Comparison of ENCODE assay signal across 21 cellular contexts in genomic region chr2:127047716-127048617, GRCh38. TPM values are rescaled to one million over a fixed set of nuclear protein-coding genes. Genes with fewer than 3 reads are reported as not detected.
DNase-seq lines count a peak whose midpoint lies in the region; ATAC-seq and TF ChIP-seq lines count a peak whose summit lies in the region.
"Had no signal": no experiment of that assay in that cellular context is flagged by ENCODE, and none has a peak within 500 bp of the region (broad histone marks: within the 10 kb centered on the region; RNA-seq: fewer than 3 reads in every experiment).

No MANE protein-coding gene starts in this region.

- H3K4me2 ChIP-seq in osteoblast (ENCODE audit: insufficient read depth, low read length): no peak overlapping the region

- H3K27ac ChIP-seq in right cardiac atrium (ENCODE audit: low read length) (no peak overlapping the region), osteoblast (ENCODE audit: low read depth, low read length) (no peak overlapping the region)
- H3K27ac ChIP-seq: epithelial cell of prostate, heart left ventricle, pancreas, tibial nerve had no signal

- H3K4me3 Mint-ChIP-seq in endothelial cell (ENCODE audit: unreplicated experiment): peak overlapping the region; percentile 57
- H3K4me3 Mint-ChIP-seq: activated naive CD8-positive, alpha-beta T cell treated with anti-CD3 and anti-CD28 coated beads, Interleukin-2, amount 10 ng/mL, durations not matched to agents 7 days and 5 days; central memory CD8-positive, alpha-beta T cell; naive thymus-derived CD4-positive, alpha-beta T cell; stimulated activated naive CD8-positive, alpha-beta T cell treated with anti-CD3 and anti-CD28 coated beads, Interleukin-15, Interleukin-2, amounts not matched to agents 100 ng/mL and 50 ng/mL, for 24 hours; WTC11 had no signal

- no peaks in the 10 kb centered on the region for H3K36me3 ChIP-seq in osteoblast (ENCODE audit: insufficient read depth, low read length)
- H3K36me3 ChIP-seq: pancreas had no signal

- H3K4me3 ChIP-seq in right cardiac atrium (ENCODE audit: low read length) (no peak overlapping the region), osteoblast (ENCODE audit: insufficient read depth, low read length) (no peak overlapping the region)
- H3K4me3 ChIP-seq: heart left ventricle, pancreas, tibial nerve had no signal

- H3K79me2 ChIP-seq in osteoblast (ENCODE audit: insufficient read depth, low read length): no peaks in the 10 kb centered on the region

- H3K27me3 ChIP-seq in right cardiac atrium (ENCODE audit: control insufficient read depth, insufficient read depth): no peaks in the 10 kb centered on the region
- no peaks in the 10 kb centered on the region for H3K27me3 ChIP-seq in osteoblast (ENCODE audit: insufficient read depth, low read length)
- H3K27me3 ChIP-seq: heart left ventricle, pancreas, tibial nerve had no signal

- H3K9me3 Mint-ChIP-seq in endothelial cell (ENCODE audit: unreplicated experiment): no peaks in the 10 kb centered on the region
- H3K9me3 Mint-ChIP-seq: activated naive CD8-positive, alpha-beta T cell treated with anti-CD3 and anti-CD28 coated beads, Interleukin-2, amount 10 ng/mL, durations not matched to agents 7 days and 5 days; central memory CD8-positive, alpha-beta T cell; naive thymus-derived CD4-positive, alpha-beta T cell; stimulated activated naive CD8-positive, alpha-beta T cell treated with anti-CD3 and anti-CD28 coated beads, Interleukin-15, Interleukin-2, amounts not matched to agents 100 ng/mL and 50 ng/mL, for 24 hours; WTC11 had no signal

- H3K27me3 Mint-ChIP-seq in endothelial cell (ENCODE audit: unreplicated experiment): peaks cover 17% of the 10 kb centered on the region
- H3K27me3 Mint-ChIP-seq: activated naive CD8-positive, alpha-beta T cell treated with anti-CD3 and anti-CD28 coated beads, Interleukin-2, amount 10 ng/mL, durations not matched to agents 7 days and 5 days; central memory CD8-positive, alpha-beta T cell; naive thymus-derived CD4-positive, alpha-beta T cell; stimulated activated naive CD8-positive, alpha-beta T cell treated with anti-CD3 and anti-CD28 coated beads, Interleukin-15, Interleukin-2, amounts not matched to agents 100 ng/mL and 50 ng/mL, for 24 hours had no signal

- peaks cover 17% of the 10 kb centered on the region for H3K36me3 Mint-ChIP-seq in endothelial cell (ENCODE audit: low read depth, unreplicated experiment)
- H3K36me3 Mint-ChIP-seq: WTC11 had no signal

- no peak overlapping the region for H3K27ac Mint-ChIP-seq in endothelial cell (ENCODE audit: unreplicated experiment)
- H3K27ac Mint-ChIP-seq: activated naive CD8-positive, alpha-beta T cell treated with anti-CD3 and anti-CD28 coated beads, Interleukin-2, amount 10 ng/mL, durations not matched to agents 7 days and 5 days; stimulated activated naive CD8-positive, alpha-beta T cell treated with anti-CD3 and anti-CD28 coated beads, Interleukin-15, Interleukin-2, amounts not matched to agents 100 ng/mL and 50 ng/mL, for 24 hours; WTC11 had no signal

- no peak overlapping the region for H2AFZ ChIP-seq in osteoblast (ENCODE audit: low read length)

- H4K20me1 ChIP-seq in osteoblast (ENCODE audit: insufficient read depth, low read length): peaks cover 4% of the 10 kb centered on the region

- H3K9me3 ChIP-seq in right cardiac atrium (ENCODE audit: control insufficient read depth, low read length) (no peaks in the 10 kb centered on the region), osteoblast (ENCODE audit: low read depth, low read length) (no peaks in the 10 kb centered on the region)
- H3K9me3 ChIP-seq: heart left ventricle, pancreas, tibial nerve had no signal

- intact Hi-C loops in right cardiac atrium (cut with DNase I): no loop called here
- intact Hi-C loops in left ventricle myocardium superior (cut with micrococcal nuclease): no loop called here

- DNase-seq in right cardiac atrium (peak in 2 of 3 donors; percentile 46 to 54), left ventricle myocardium superior (no peak), endothelial cell (ENCODE audit: low spot score) (no peak), osteoblast (ENCODE audit: insufficient read length, low spot score, missing footprints) (peak; percentile 66), NCI-H2029 treated with DMSO at 0.1 percent for 48 hours (lab: John Stamatoyannopoulos, UW) (no peak), HT-29 (ENCODE audit: low spot score) (no peak)
- DNase-seq: NCI-H1436; NCI-H2107; NCI-H446; NCI-H82; stimulated activated CD4-positive, alpha-beta T cell treated with anti-CD3 and anti-CD28 coated beads, Interleukin-15, amount 100 ng/mL, for 24 hours had no signal

- peaks cover 6% of the 10 kb centered on the region for H3K4me1 Mint-ChIP-seq in endothelial cell (ENCODE audit: unreplicated experiment)
- H3K4me1 Mint-ChIP-seq: WTC11 had no signal

- TF ChIP-seq CTCF in endothelial cell (IDR thresholded peaks at IDR 0.05; ENCODE audit: unreplicated experiment) (no peak), osteoblast (IDR thresholded peaks at IDR 0.05; ENCODE audit: extremely low read depth, low read depth, low read length) (no peak)

- no peaks in the 10 kb centered on the region for H3K4me1 ChIP-seq in right cardiac atrium (ENCODE audit: control insufficient read depth, insufficient read depth, low read length)
- H3K4me1 ChIP-seq in osteoblast (ENCODE audit: insufficient read depth, low read length): no peaks in the 10 kb centered on the region
- H3K4me1 ChIP-seq: pancreas had no signal

- 92% methylated on average over 38 of the region's 38 CpGs for WGBS in right cardiac atrium

- ATAC-seq in right cardiac atrium: no peak
- no peak for ATAC-seq in left ventricle myocardium superior
- ATAC-seq in HG03097 (IDR thresholded peaks at IDR 0.05; ENCODE audit: low FRiP score, unreplicated experiment): no peak
- ATAC-seq: heart left ventricle; naive thymus-derived CD4-positive, alpha-beta T cell; pancreas; WTC11 had no signal

RNA-seq across cellular contexts. Expression of gene BIN1, which starts 59.0 kb away (rescaled TPM):
- total RNA-seq in right cardiac atrium (10 to 100 TPM in 3 of 4 donors, 1 to 10 TPM in 1; 6.6 to 12.0 (median 10.4) TPM), left ventricle myocardium superior (15.0 TPM), endothelial cell (ENCODE audit: unreplicated experiment) (182 TPM), osteoblast (83.7 and 85.4 TPM in 2 replicates)
- 5.9 TPM for polyA plus RNA-seq in right cardiac atrium
- 119 and 126 TPM in 2 replicates for total RNA-seq in HT-29 (2014; rRNA removed; shearing (Covaris generic))

Comparison
In these comparisons a context has a peak if more than half of its experiments do, and no peak if none do; other contexts are left out.
1. DNase-seq: peak in right cardiac atrium (2 of 3) and osteoblast (single experiment); none in left ventricle myocardium superior (single experiment), endothelial cell (single experiment), NCI-H2029 treated with DMSO at 0.1 percent for 48 hours (single experiment) and HT-29 (single experiment).